1 cellular context compared by ENCODE assay signal in the genomic region with DNA sequence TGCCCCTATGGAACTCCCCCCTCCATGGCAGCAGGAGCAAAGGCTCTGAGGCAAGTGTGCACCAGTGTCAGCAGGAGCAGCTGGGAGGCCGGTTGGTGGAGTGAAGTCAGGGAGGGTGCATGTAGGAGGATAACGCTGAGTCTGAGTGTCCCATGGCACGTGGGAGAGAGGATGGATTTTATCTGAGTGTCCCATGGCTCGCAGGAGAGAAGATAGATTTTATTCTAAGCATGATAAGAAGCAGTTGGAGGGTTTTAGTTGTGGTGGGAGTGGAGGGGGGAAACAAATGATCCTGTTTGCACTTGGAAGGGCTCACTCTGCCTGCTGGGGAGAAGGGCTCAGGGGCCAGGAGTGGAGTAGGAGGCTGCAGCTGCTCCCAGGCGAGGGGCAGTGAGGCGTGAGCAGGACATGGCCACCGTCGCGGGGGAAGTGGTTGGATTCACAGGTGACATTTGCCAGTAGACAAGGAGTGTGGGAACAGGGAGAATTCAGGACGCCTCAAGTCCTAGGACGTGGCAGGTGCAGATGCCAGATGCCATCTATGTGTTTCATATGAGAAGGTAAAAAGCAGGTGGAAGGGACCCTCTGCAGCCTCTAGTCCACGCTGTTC.
TF ChIP-seq lines count a peak whose summit lies in the region.

No MANE protein-coding gene starts in this region.

TF ChIP-seq in IMR-90, 13 proteins besides CTCF, POLR2A, EP300 and RAD21:
- TF ChIP-seq MAZ (IDR thresholded peaks at IDR 0.05; ENCODE audit: borderline replicate concordance, low read depth, low read length) (no peak), BHLHE40 (IDR thresholded peaks at IDR 0.05; ENCODE audit: low read depth, low read length) (no peak), MXI1 (IDR thresholded peaks at IDR 0.05; ENCODE audit: borderline replicate concordance, low read depth, low read length) (no peak), CHD1 (IDR thresholded peaks at IDR 0.05; ENCODE audit: low read depth, low read length) (no peak), USF2 (IDR thresholded peaks at IDR 0.05; ENCODE audit: low read depth, low read length) (no peak), MAFK (IDR thresholded peaks at IDR 0.05; ENCODE audit: low read depth, low read length) (no peak), RCOR1 (IDR thresholded peaks at IDR 0.05; ENCODE audit: insufficient replicate concordance, low read length) (no peak), RFX5 (IDR thresholded peaks at IDR 0.05; ENCODE audit: low read depth, low read length) (no peak), CEBPB (IDR thresholded peaks at IDR 0.05; ENCODE audit: low read depth, low read length) (no peak), SMC3 (IDR thresholded peaks at IDR 0.05; ENCODE audit: low read depth, low read length) (no peak), NFE2L2 (IDR thresholded peaks at IDR 0.05; ENCODE audit: low read depth, low read length) (no peak), FOS (IDR thresholded peaks at IDR 0.05; ENCODE audit: low read depth, low read length) (no peak)
- TF ChIP-seq, protein P1, sequence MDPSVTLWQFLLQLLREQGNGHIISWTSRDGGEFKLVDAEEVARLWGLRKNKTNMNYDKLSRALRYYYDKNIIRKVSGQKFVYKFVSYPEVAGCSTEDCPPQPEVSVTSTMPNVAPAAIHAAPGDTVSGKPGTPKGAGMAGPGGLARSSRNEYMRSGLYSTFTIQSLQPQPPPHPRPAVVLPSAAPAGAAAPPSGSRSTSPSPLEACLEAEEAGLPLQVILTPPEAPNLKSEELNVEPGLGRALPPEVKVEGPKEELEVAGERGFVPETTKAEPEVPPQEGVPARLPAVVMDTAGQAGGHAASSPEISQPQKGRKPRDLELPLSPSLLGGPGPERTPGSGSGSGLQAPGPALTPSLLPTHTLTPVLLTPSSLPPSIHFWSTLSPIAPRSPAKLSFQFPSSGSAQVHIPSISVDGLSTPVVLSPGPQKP (IDR thresholded peaks at IDR 0.05; ENCODE audit: borderline replicate concordance, low read depth, low read length) = no peak
